Comparison of ENCODE assay signal across 19 cellular contexts in genomic region chr16:86671486-86672214, GRCh38.
DNase-seq lines count a peak whose midpoint lies in the region; ATAC-seq, FAIRE-seq and TF ChIP-seq lines count a peak whose summit lies in the region.
"Had no signal": no experiment of that assay in that cellular context is flagged by ENCODE, and none has a peak within 500 bp of the region (broad histone marks: within the 10 kb centered on the region; RNA-seq: fewer than 3 reads in every experiment).

No MANE protein-coding gene starts in this region.

- H3K4me1 ChIP-seq in ACC112 (ENCODE audit: control insufficient read depth, insufficient read depth, low read length, unreplicated experiment) (peaks cover 23% of the 10 kb centered on the region), endothelial cell of umbilical vein (ENCODE audit: control insufficient read depth, extremely low read depth, insufficient read depth, low read length) (peaks cover 39% of the 10 kb centered on the region), osteoblast (ENCODE audit: insufficient read depth, low read length) (peaks cover 36% of the 10 kb centered on the region)

- intact Hi-C loops in endothelial cell of umbilical vein (cut with micrococcal nuclease), result no loop called here

- no peak for ATAC-seq in stimulated activated naive CD8-positive, alpha-beta T cell treated with anti-CD3 and anti-CD28 coated beads, Interleukin-15, amount 100 ng/mL, for 72 hours
- ATAC-seq: activated naive CD4-positive, alpha-beta T cell treated with anti-CD3 and anti-CD28 coated beads, Interleukin-2, amount 50 U/mL, for 72 hours; WTC11 had no signal

- CTCF ChIA-PET in endothelial cell of umbilical vein (lab: Charles Lee), result interaction anchor here (1.1 kb wide), 1 partner anchor 22 kb away, joined by 3 read pairs; no protein-coding TSS in a partner anchor

- H3K4me3 Mint-ChIP-seq in stimulated activated naive CD8-positive, alpha-beta T cell treated with anti-CD3 and anti-CD28 coated beads, Interleukin-15, amount 100 ng/mL, for 72 hours, result no peak overlapping the region
- H3K4me3 Mint-ChIP-seq: activated T-helper 1 cell treated with anti-CD3 and anti-CD28 coated beads, Interleukin-12 subunit alpha, Interleukin-12 subunit beta, Interleukin-2, Interleukin-4 antibody, amounts not matched to agents 30 ng/mL and 10 ng/mL and 1 ng/mL, durations not matched to agents 14 hours and 24 hours and 36 hours; CD4-positive, alpha-beta T cell; WTC11 had no signal

- H3K4me2 ChIP-seq in endothelial cell of umbilical vein (ENCODE audit: insufficient read depth, low read length), result no peak overlapping the region
- H3K4me2 ChIP-seq in osteoblast (ENCODE audit: insufficient read depth, low read length), result peak overlapping the region; percentile 56

- no peak for TF ChIP-seq POLR2A in endothelial cell of umbilical vein (IDR thresholded peaks at IDR 0.05; ENCODE audit: low read depth, low read length)

- H3K27ac ChIP-seq in ACC112 (ENCODE audit: low read depth, low read length) (no peak overlapping the region), endothelial cell of umbilical vein (ENCODE audit: insufficient read depth, low read depth, low read length) (no peak overlapping the region), osteoblast (ENCODE audit: low read depth, low read length) (peak overlapping the region; percentile 71)

- peak; percentile 31 for FAIRE-seq in endothelial cell of umbilical vein (lab: Jason Lieb, UNC)

- H3K9me3 ChIP-seq in endothelial cell of umbilical vein (replicated peaks; ENCODE audit: control insufficient read depth, insufficient read depth, low read length) (no peaks in the 10 kb centered on the region), osteoblast (ENCODE audit: low read depth, low read length) (no peaks in the 10 kb centered on the region)

- H3K27me3 Mint-ChIP-seq in stimulated activated naive CD8-positive, alpha-beta T cell treated with anti-CD3 and anti-CD28 coated beads, Interleukin-15, amount 100 ng/mL, for 72 hours, result peaks cover 32% of the 10 kb centered on the region

- H3K4me1 Mint-ChIP-seq in stimulated activated naive CD8-positive, alpha-beta T cell treated with anti-CD3 and anti-CD28 coated beads, Interleukin-15, amount 100 ng/mL, for 72 hours, result peaks cover 8% of the 10 kb centered on the region

- peak overlapping the region; percentile 73 for H2AFZ ChIP-seq in ACC112 (ENCODE audit: low read length, unreplicated experiment)
- peak overlapping the region; percentile 16 for H2AFZ ChIP-seq in endothelial cell of umbilical vein (ENCODE audit: low read depth, low read length)
- H2AFZ ChIP-seq in osteoblast (ENCODE audit: low read length), result peak overlapping the region; percentile 85

- TF ChIP-seq CTCF in endothelial cell of umbilical vein (IDR thresholded peaks at IDR 0.05; ENCODE audit: extremely low read depth in 1 of 2, insufficient read depth in 1 of 2, low read depth in 1 of 2, low read length in 2 of 2) (no peak), osteoblast (IDR thresholded peaks at IDR 0.05; ENCODE audit: extremely low read depth, low read depth, low read length) (no peak)

- no peak overlapping the region for H3K9ac ChIP-seq in endothelial cell of umbilical vein (replicated peaks; ENCODE audit: extremely low read depth, insufficient read depth, low read length)

- POLR2A ChIA-PET in endothelial cell of umbilical vein (lab: Charles Lee), result no interaction called here

- no peak overlapping the region for H3K27ac Mint-ChIP-seq in stimulated activated naive CD8-positive, alpha-beta T cell treated with anti-CD3 and anti-CD28 coated beads, Interleukin-15, amount 100 ng/mL, for 72 hours
- H3K27ac Mint-ChIP-seq: activated naive CD4-positive, alpha-beta T cell treated with anti-CD3 and anti-CD28 coated beads, Interleukin-2, amount 50 U/mL, for 72 hours; activated T-helper 1 cell treated with anti-CD3 and anti-CD28 coated beads, Interleukin-12 subunit alpha, Interleukin-12 subunit beta, Interleukin-2, Interleukin-4 antibody, amounts not matched to agents 30 ng/mL and 10 ng/mL and 1 ng/mL, durations not matched to agents 14 hours and 24 hours and 36 hours; CD4-positive, alpha-beta T cell; WTC11 had no signal

- H3K36me3 ChIP-seq in ACC112 (ENCODE audit: insufficient read depth, low read length), result no peaks in the 10 kb centered on the region
- H3K36me3 ChIP-seq in endothelial cell of umbilical vein (ENCODE audit: control insufficient read depth in 2 of 2, extremely low read depth in 1 of 2, insufficient read depth in 2 of 2, low read length in 2 of 2), result no peaks in the 10 kb centered on the region
- no peaks in the 10 kb centered on the region for H3K36me3 ChIP-seq in osteoblast (ENCODE audit: insufficient read depth, low read length)

- H3K79me2 ChIP-seq in ACC112 (ENCODE audit: control insufficient read depth, insufficient read depth, low read length, unreplicated experiment) (no peaks in the 10 kb centered on the region), endothelial cell of umbilical vein (ENCODE audit: control insufficient read depth, insufficient read depth, low read length) (no peaks in the 10 kb centered on the region), osteoblast (ENCODE audit: insufficient read depth, low read length) (no peaks in the 10 kb centered on the region)

- no peaks in the 10 kb centered on the region for H3K9me1 ChIP-seq in endothelial cell of umbilical vein (replicated peaks; ENCODE audit: control insufficient read depth, extremely low read depth, insufficient read depth, low read length)

- dilution Hi-C loops in endothelial cell of umbilical vein (cut with MboI; ENCODE audit: extremely low pct_ligation_motif_present, low sequenced_read_pairs), result no loop called here

- H4K20me1 ChIP-seq in endothelial cell of umbilical vein (replicated peaks; ENCODE audit: control insufficient read depth, extremely low read depth, insufficient read depth, low read length) (no peaks in the 10 kb centered on the region), osteoblast (ENCODE audit: insufficient read depth, low read length) (no peaks in the 10 kb centered on the region)

- DNase-seq in GM04503 (ENCODE audit: low read depth) (peak; percentile 30), endothelial cell of umbilical vein (ENCODE audit: low read depth, low spot score) (no peak), osteoblast (ENCODE audit: insufficient read length, low spot score, missing footprints) (no peak), NCI-H526 treated with DMSO at 0.1 percent for 48 hours (lab: John Stamatoyannopoulos, UW) (no peak), NOMO-1 treated with DMSO at 0.1 percent for 48 hours (lab: John Stamatoyannopoulos, UW; ENCODE audit: unreplicated experiment) (no peak), nucleus accumbens (lab: John Stamatoyannopoulos, UW) (no peak)
- DNase-seq in stimulated activated naive CD8-positive, alpha-beta T cell treated with anti-CD3 and anti-CD28 coated beads, Interleukin-15, amount 100 ng/mL, for 72 hours, result no peak
- DNase-seq: anterior cingulate cortex; caudate nucleus; CD4-positive, alpha-beta T cell; NCI-H446; stimulated activated CD4-positive, alpha-beta T cell treated with anti-CD3 and anti-CD28 coated beads, Interleukin-12 subunit alpha, Interleukin-12 subunit beta, amount 100 ng/mL, for 4 hours; stimulated activated CD4-positive, alpha-beta T cell treated with anti-CD3 and anti-CD28 coated beads, Interleukin-4, amount 100 ng/mL, for 4 hours; stimulated activated naive CD4-positive, alpha-beta T cell treated with Interleukin-2 at 50 U/mL for 16 hours had no signal

- H3K4me3 ChIP-seq in ACC112 (ENCODE audit: low read depth, low read length), result no peak overlapping the region
- H3K4me3 ChIP-seq in endothelial cell of umbilical vein (replicated peaks in 1 of 3; ENCODE audit: insufficient read depth in 1 of 3, low read depth in 1 of 3, low read length in 3 of 3), result no peak overlapping the region
- H3K4me3 ChIP-seq in osteoblast (ENCODE audit: insufficient read depth, low read length), result peak overlapping the region; percentile 8
- H3K4me3 ChIP-seq: lung had no signal

- no peaks in the 10 kb centered on the region for H3K27me3 ChIP-seq in ACC112 (ENCODE audit: insufficient read depth, low read length)
- no peaks in the 10 kb centered on the region for H3K27me3 ChIP-seq in endothelial cell of umbilical vein (ENCODE audit: control insufficient read depth in 2 of 2, insufficient read depth in 2 of 2, low read length in 2 of 2)
- H3K27me3 ChIP-seq in osteoblast (ENCODE audit: insufficient read depth, low read length), result no peaks in the 10 kb centered on the region

- no TSS peak for BruUV-seq in endothelial cell of umbilical vein (replicated peaks; lab: Mats Ljungman, UMichigan)

- H3K9me3 Mint-ChIP-seq in stimulated activated naive CD8-positive, alpha-beta T cell treated with anti-CD3 and anti-CD28 coated beads, Interleukin-15, amount 100 ng/mL, for 72 hours, result no peaks in the 10 kb centered on the region
- H3K9me3 Mint-ChIP-seq: activated naive CD4-positive, alpha-beta T cell treated with anti-CD3 and anti-CD28 coated beads, Interleukin-2, amount 50 U/mL, for 72 hours; activated T-helper 1 cell treated with anti-CD3 and anti-CD28 coated beads, Interleukin-12 subunit alpha, Interleukin-12 subunit beta, Interleukin-2, Interleukin-4 antibody, amounts not matched to agents 30 ng/mL and 10 ng/mL and 1 ng/mL, durations not matched to agents 14 hours and 24 hours and 36 hours; CD4-positive, alpha-beta T cell; WTC11 had no signal

TF ChIP-seq in endothelial cell of umbilical vein, 7 proteins besides CTCF, POLR2A, EP300 and RAD21:
- no peak for TF ChIP-seq MAX (IDR thresholded peaks at IDR 0.05; ENCODE audit: insufficient read depth, insufficient read length)
- no peak for TF ChIP-seq EZH2 (IDR thresholded peaks at IDR 0.05; ENCODE audit: borderline replicate concordance, low read depth, low read length, severe bottlenecking)
- no peak for TF ChIP-seq MYC (IDR thresholded peaks at IDR 0.05; ENCODE audit: low read depth, low read length)
- no peak for TF ChIP-seq GATA2 (IDR thresholded peaks at IDR 0.05; ENCODE audit: insufficient read depth, insufficient read length, low read depth, low read length)
- no peak for TF ChIP-seq POLR2AphosphoS5 (IDR thresholded peaks at IDR 0.05; ENCODE audit: insufficient read depth, low read depth, low read length)
- TF ChIP-seq JUN (IDR thresholded peaks at IDR 0.05; ENCODE audit: borderline replicate concordance, insufficient read depth, insufficient read length, low read depth), result no peak
- TF ChIP-seq FOS (IDR thresholded peaks at IDR 0.05; ENCODE audit: borderline replicate concordance, insufficient read depth, low read length), result no peak

Comparison
In these comparisons a context has a peak if more than half of its experiments do, and no peak if none do; other contexts are left out.
1. H2AFZ ChIP-seq: peak in every context shown above with its lines; median percentile 85 in osteoblast; 73 in ACC112; 16 in endothelial cell of umbilical vein.